In the genomic region with DNA sequence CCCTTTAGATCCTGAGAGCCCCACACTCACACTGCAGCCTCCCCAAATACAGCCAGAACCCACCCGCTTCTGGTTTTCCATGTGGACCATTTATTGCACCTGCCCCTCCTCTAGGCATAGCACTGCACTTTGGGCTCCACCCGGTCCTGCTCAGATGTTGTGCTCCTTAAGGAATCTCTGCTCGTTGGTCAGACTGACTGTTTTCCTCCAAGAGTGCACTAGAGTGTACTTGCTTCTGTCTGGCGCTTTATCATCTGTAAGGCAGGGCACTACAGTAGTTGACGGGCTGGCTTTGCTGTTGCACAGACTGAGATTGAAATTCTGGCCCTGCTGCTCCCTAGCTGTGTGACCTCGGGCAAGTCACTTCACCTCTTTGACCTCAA, we compare ENCODE assay signal across 26 cellular contexts.
"Had no signal": no experiment of that assay in that cellular context is flagged by ENCODE, and none has a peak within 500 bp of the region (broad histone marks: within the 10 kb centered on the region; RNA-seq: fewer than 3 reads in every experiment).

No MANE protein-coding gene starts in this region.

- H3K4me1 Mint-ChIP-seq: naive thymus-derived CD4-positive, alpha-beta T cell; natural killer cell; stimulated activated naive CD8-positive, alpha-beta T cell treated with anti-CD3 and anti-CD28 coated beads, Interleukin-15, amount 100 ng/mL, for 72 hours had no signal

- H3K27me3 Mint-ChIP-seq: stimulated activated memory B cell treated with anti-CD40 and anti-IgM and Interleukin-4, amounts not matched to agents 10 μg/mL and 1 μg/mL and 100 μg/mL, for 72 hours had no signal

- H3K9me3 Mint-ChIP-seq: naive thymus-derived CD4-positive, alpha-beta T cell; natural killer cell; nephron; stimulated activated memory B cell treated with anti-CD40 and anti-IgM and Interleukin-4, amounts not matched to agents 10 μg/mL and 1 μg/mL and 100 μg/mL, for 72 hours; stimulated activated naive CD8-positive, alpha-beta T cell treated with anti-CD3 and anti-CD28 coated beads, Interleukin-15, amount 100 ng/mL, for 72 hours had no signal

- H3K36me3 ChIP-seq: neutrophil, pancreas, right lobe of liver, sigmoid colon, suprapubic skin, tibial artery, upper lobe of left lung, uterus had no signal

- H3K27ac Mint-ChIP-seq: naive thymus-derived CD4-positive, alpha-beta T cell; natural killer cell; nephron; progenitor cell of endocrine pancreas; stimulated activated memory B cell treated with anti-CD40 and anti-IgM and Interleukin-4, amounts not matched to agents 10 μg/mL and 1 μg/mL and 100 μg/mL, for 72 hours; stimulated activated naive CD8-positive, alpha-beta T cell treated with anti-CD3 and anti-CD28 coated beads, Interleukin-15, amount 100 ng/mL, for 72 hours had no signal

- H3K36me3 Mint-ChIP-seq: naive thymus-derived CD4-positive, alpha-beta T cell; natural killer cell; stimulated activated memory B cell treated with anti-CD40 and anti-IgM and Interleukin-4, amounts not matched to agents 10 μg/mL and 1 μg/mL and 100 μg/mL, for 72 hours had no signal

- ATAC-seq: naive thymus-derived CD4-positive, alpha-beta T cell; natural killer cell; psoas muscle; stimulated activated memory B cell treated with anti-CD40 and anti-IgM and Interleukin-4, amounts not matched to agents 10 μg/mL and 1 μg/mL and 100 μg/mL, for 72 hours; stimulated activated naive CD8-positive, alpha-beta T cell treated with anti-CD3 and anti-CD28 coated beads, Interleukin-15, amount 100 ng/mL, for 72 hours; stimulated activated naive CD8-positive, alpha-beta T cell treated with anti-CD3 and anti-CD28 coated beads, Interleukin-15, Interleukin-2, amounts not matched to agents 100 U/mL and 50 U/mL, for 24 hours had no signal

- H3K4me1 ChIP-seq: pancreas, psoas muscle, right lobe of liver, sigmoid colon, suprapubic skin, testis, tibial artery, uterus had no signal

- H3K9me3 ChIP-seq: neutrophil, pancreas, psoas muscle, right lobe of liver, sigmoid colon, suprapubic skin, testis, tibial artery, upper lobe of left lung, uterus had no signal

- H3K27ac ChIP-seq: neutrophil, pancreas, psoas muscle, right lobe of liver, sigmoid colon, suprapubic skin, testis, tibial artery, uterus had no signal

- H3K27me3 ChIP-seq: pancreas, right lobe of liver, sigmoid colon, suprapubic skin, testis, upper lobe of left lung, uterus had no signal

- H3K4me3 Mint-ChIP-seq: naive thymus-derived CD4-positive, alpha-beta T cell; natural killer cell; nephron; stimulated activated memory B cell treated with anti-CD40 and anti-IgM and Interleukin-4, amounts not matched to agents 10 μg/mL and 1 μg/mL and 100 μg/mL, for 72 hours; stimulated activated naive CD8-positive, alpha-beta T cell treated with anti-CD3 and anti-CD28 coated beads, Interleukin-15, amount 100 ng/mL, for 72 hours had no signal

- DNase-seq: naive thymus-derived CD4-positive, alpha-beta T cell; natural killer cell; nucleus accumbens; pancreas; psoas muscle; sigmoid colon; stimulated activated CD4-positive, alpha-beta T cell treated with anti-CD3 and anti-CD28 coated beads, Interleukin-15, amount 100 ng/mL, for 24 hours; stimulated activated CD4-positive, alpha-beta T cell treated with anti-CD3 and anti-CD28 coated beads, Interleukin-2, amount 100 ng/mL, for 24 hours; stimulated activated CD4-positive, alpha-beta T cell treated with anti-CD3 and anti-CD28 coated beads, Interleukin-4, amount 100 ng/mL, for 1 hour; stimulated activated CD4-positive, alpha-beta T cell treated with anti-CD3 and anti-CD28 coated beads, Interleukin-4, amount 100 ng/mL, for 4 hours; stimulated activated CD8-positive, alpha-beta memory T cell treated with anti-CD3 and anti-CD28 coated beads, Interleukin-4, amount 100 ng/mL, for 48 hours; stimulated activated naive CD4-positive, alpha-beta T cell; stimulated activated naive CD8-positive, alpha-beta T cell treated with anti-CD3 and anti-CD28 coated beads, Interleukin-15, amount 100 ng/mL, for 72 hours; stimulated activated naive CD8-positive, alpha-beta T cell treated with anti-CD3 and anti-CD28 coated beads, Interleukin-15, Interleukin-2, amounts not matched to agents 100 U/mL and 50 U/mL, for 24 hours; substantia nigra; testis; tibial artery; trophoblast cell; uterus had no signal

- H3K4me3 ChIP-seq: pancreas, psoas muscle, right lobe of liver, sigmoid colon, suprapubic skin, testis, tibial artery, upper lobe of left lung, uterus had no signal
